In the genomic region with DNA sequence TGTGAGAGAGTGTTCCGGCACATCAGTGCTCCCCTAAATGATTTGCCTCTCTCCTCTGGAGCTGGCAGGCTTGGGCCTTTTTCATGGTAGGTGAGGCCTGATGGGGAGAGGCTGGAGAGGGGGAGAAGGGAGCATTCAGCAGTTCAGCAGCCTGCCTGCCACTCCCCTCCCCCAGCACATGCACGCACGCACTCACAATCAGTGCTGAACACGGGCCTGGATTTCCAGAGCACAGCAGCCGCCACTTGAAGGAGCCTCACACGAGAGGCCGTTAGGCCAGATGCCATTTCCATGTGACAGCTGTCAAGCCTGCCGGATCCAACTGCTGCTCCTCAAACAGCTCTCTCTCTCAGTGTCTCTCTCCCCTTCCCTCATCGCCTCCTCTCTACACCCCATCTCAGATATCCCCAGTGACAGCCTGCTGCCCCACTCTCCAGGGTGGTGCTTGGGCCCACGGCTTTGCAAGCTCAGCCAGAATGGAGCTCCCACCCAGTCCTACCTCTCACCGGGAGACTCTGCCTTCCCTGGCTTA, we compare ENCODE assay signal across 13 cellular contexts.
DNase-seq lines count a peak whose midpoint lies in the region; ATAC-seq and TF ChIP-seq lines count a peak whose summit lies in the region.
"Had no signal": no experiment of that assay in that cellular context is flagged by ENCODE, and none has a peak within 500 bp of the region (broad histone marks: within the 10 kb centered on the region; RNA-seq: fewer than 3 reads in every experiment).

No MANE protein-coding gene starts in this region.

- H3K27me3 ChIP-seq in Panc1 (ENCODE audit: control insufficient read depth, insufficient read depth, low read length) (no peaks in the 10 kb centered on the region), stomach (no peaks in the 10 kb centered on the region)
- H3K27me3 ChIP-seq: tibial artery had no signal

- no peaks in the 10 kb centered on the region for H3K36me3 ChIP-seq in Panc1 (ENCODE audit: control insufficient read depth, insufficient read depth, low read length)
- no peaks in the 10 kb centered on the region for H3K36me3 ChIP-seq in stomach
- H3K36me3 ChIP-seq: tibial artery had no signal

- H3K27ac ChIP-seq in Panc1 (ENCODE audit: low read length) (no peak overlapping the region), stomach (no peak overlapping the region)
- H3K27ac ChIP-seq: GM23248, tibial artery had no signal

- in situ Hi-C loops in ACHN (cut with HindIII; ENCODE audit: low pct_ligation_motif_present, low pct_unique_long_range_greater_than_20kb, low sequenced_read_pairs): no loop called here
- in situ Hi-C loops in Panc1 (cut with HindIII; ENCODE audit: low pct_unique_long_range_greater_than_20kb, low sequenced_read_pairs): no loop called here

- POLR2A ChIA-PET in Panc1 (lab: Charles Lee): no interaction called here

- DNase-seq in ACHN (peak; percentile 18), NCI-H1105 (lab: John Stamatoyannopoulos, UW) (peak; percentile 93), Panc1 (ENCODE audit: low read depth, low spot score) (no peak), kidney tubule cell (ENCODE audit: low spot score) (peak; percentile 41), stomach (no peak)
- DNase-seq in central memory CD4-positive, alpha-beta T cell: no peak
- DNase-seq in activated CD4-positive, alpha-beta T cell treated with anti-CD3 and anti-CD28 coated beads, Interleukin-2, amount 50 U/mL, for 1 hour: no peak
- DNase-seq: activated naive CD4-positive, alpha-beta T cell treated with anti-CD3 and anti-CD28 coated beads for 36 hours; erythroblast; T-helper 9 cell; tibial artery had no signal

- H3K9me3 ChIP-seq in Panc1 (ENCODE audit: control insufficient read depth, insufficient read depth, low read depth, low read length): no peaks in the 10 kb centered on the region
- H3K9me3 ChIP-seq in stomach: no peaks in the 10 kb centered on the region
- H3K9me3 ChIP-seq: tibial artery had no signal

- no peaks in the 10 kb centered on the region for H3K4me1 ChIP-seq in Panc1 (ENCODE audit: control insufficient read depth, insufficient read depth, low read length)
- peaks cover 4 to 20% (median 11%) of the 10 kb centered on the region in 4 donors for H3K4me1 ChIP-seq in stomach

- no peak for TF ChIP-seq POLR2A in stomach (IDR thresholded peaks at IDR 0.05)

- no TSS peak for BruUV-seq in Panc1 (replicated peaks; lab: Mats Ljungman, UMichigan)

- TF ChIP-seq CTCF in Panc1 (IDR thresholded peaks at IDR 0.05) (no peak), stomach (IDR thresholded peaks at IDR 0.05) (no peak)

- TF ChIP-seq EP300 in stomach (IDR thresholded peaks at IDR 0.05): no peak

- 0 out of 2 replicates have a peak, but pooled peaks have one; percentile 22 for ATAC-seq in Panc1
- ATAC-seq in GM18858 (IDR thresholded peaks at IDR 0.05; ENCODE audit: unreplicated experiment): no peak

- H3K4me3 ChIP-seq in Panc1 (ENCODE audit: low read depth in 2 of 2, low read length in 2 of 2) (no peak overlapping the region), stomach (no peak overlapping the region)
- H3K4me3 ChIP-seq: GM23248, tibial artery had no signal

- intact Hi-C loops in Panc1 (cut with micrococcal nuclease; ENCODE audit: unreplicated experiment): no loop called here
- intact Hi-C loops in stomach (cut with DNase I; ENCODE audit: low total_unique reads): no loop called here

- 83 to 92% (median 88%) methylated on average over 9 to 11 of the region's 11 CpGs for WGBS in stomach, 5 donors

- CTCF ChIA-PET in Panc1 (lab: Charles Lee): no interaction called here

Comparison
In these comparisons a context has a peak if more than half of its experiments do, and no peak if none do; other contexts are left out.
1. DNase-seq: peak in ACHN (single experiment), NCI-H1105 (single experiment) and kidney tubule cell (single experiment); none in Panc1 (single experiment), stomach (single experiment), central memory CD4-positive, alpha-beta T cell (single experiment) and activated CD4-positive, alpha-beta T cell treated with anti-CD3 and anti-CD28 coated beads, Interleukin-2, amount 50 U/mL, for 1 hour (single experiment).